ENCODE assay signal across 12 cellular contexts in genomic region chr6:82072113-82072512, GRCh38.
DNase-seq lines count a peak whose midpoint lies in the region; ATAC-seq and FAIRE-seq lines count a peak whose summit lies in the region.
"Had no signal": no experiment of that assay in that cellular context is flagged by ENCODE, and none has a peak within 500 bp of the region (broad histone marks: within the 10 kb centered on the region; RNA-seq: fewer than 3 reads in every experiment).

No MANE protein-coding gene starts in this region.

- no peak for ATAC-seq in natural killer cell treated with Interleukin-12 subunit alpha and Interleukin-12 subunit beta and Interleukin-15 and Interleukin-18, amount 100 ng/mL, for 72 hours
- ATAC-seq: left lobe of liver had no signal

- no peak for FAIRE-seq in small intestine (lab: Jason Lieb, UNC)

- no peak overlapping the region for H3K27ac ChIP-seq in small intestine (ENCODE audit: low read depth in 1 of 2, low read length in 1 of 2)
- H3K27ac ChIP-seq: dorsolateral prefrontal cortex had no signal

- no peak overlapping the region for H3K27ac Mint-ChIP-seq in T-helper 2 cell treated with Interferon-gamma antibody and Interleukin-4, amounts not matched to agents 5 μg/mL and 100 μg/mL, for 36 hours
- no peak overlapping the region for H3K27ac Mint-ChIP-seq in natural killer cell treated with Interleukin-12 subunit alpha and Interleukin-12 subunit beta and Interleukin-15 and Interleukin-18, amount 100 ng/mL, for 72 hours

- H3K4me1 Mint-ChIP-seq in T-helper 2 cell treated with Interferon-gamma antibody and Interleukin-4, amounts not matched to agents 5 μg/mL and 100 μg/mL, for 36 hours (ENCODE audit: low read depth) = no peaks in the 10 kb centered on the region
- H3K4me1 Mint-ChIP-seq in natural killer cell treated with Interleukin-12 subunit alpha and Interleukin-12 subunit beta and Interleukin-15 and Interleukin-18, amount 100 ng/mL, for 72 hours (ENCODE audit: low read depth in 2 of 2) = no peaks in the 10 kb centered on the region

- H3K4me3 Mint-ChIP-seq in T-helper 2 cell treated with Interferon-gamma antibody and Interleukin-4, amounts not matched to agents 5 μg/mL and 100 μg/mL, for 36 hours = no peak overlapping the region
- H3K4me3 Mint-ChIP-seq in natural killer cell treated with Interleukin-12 subunit alpha and Interleukin-12 subunit beta and Interleukin-15 and Interleukin-18, amount 100 ng/mL, for 72 hours = no peak overlapping the region

- H3K9me3 ChIP-seq in small intestine (ENCODE audit: control insufficient read depth, low read depth) = no peaks in the 10 kb centered on the region
- H3K9me3 ChIP-seq: BE2C had no signal

- DNase-seq in DMS 273 treated with DMSO at 0.1 percent for 48 hours (lab: John Stamatoyannopoulos, UW) = peak; percentile 83
- peak in 2 of 3 experiments; percentile 79 to 98 for DNase-seq in NCI-H1417 (lab: John Stamatoyannopoulos, UW)
- peak; percentile 98 for DNase-seq in NCI-H748 (lab: John Stamatoyannopoulos, UW; ENCODE audit: unreplicated experiment)
- peak; percentile 53 for DNase-seq in glomerular visceral epithelial cell (ENCODE audit: extremely low spot score)
- DNase-seq in A172 (ENCODE audit: low spot score) = no peak
- DNase-seq in T-helper 2 cell treated with Interferon-gamma antibody and Interleukin-4, amounts not matched to agents 5 μg/mL and 100 μg/mL, for 36 hours (ENCODE audit: low spot score) = no peak
- no peak for DNase-seq in natural killer cell treated with Interleukin-12 subunit alpha and Interleukin-12 subunit beta and Interleukin-15 and Interleukin-18, amount 100 ng/mL, for 72 hours (ENCODE audit: low spot score)
- DNase-seq in small intestine = no peak
- DNase-seq: activated naive CD4-positive, alpha-beta T cell treated with anti-CD3 and anti-CD28 coated beads, Interleukin-2, amount 50 U/mL, for 16 hours; BE2C; dorsolateral prefrontal cortex had no signal

- H3K27me3 Mint-ChIP-seq in T-helper 2 cell treated with Interferon-gamma antibody and Interleukin-4, amounts not matched to agents 5 μg/mL and 100 μg/mL, for 36 hours (ENCODE audit: low read depth) = no peaks in the 10 kb centered on the region
- H3K27me3 Mint-ChIP-seq in natural killer cell treated with Interleukin-12 subunit alpha and Interleukin-12 subunit beta and Interleukin-15 and Interleukin-18, amount 100 ng/mL, for 72 hours = no peaks in the 10 kb centered on the region

- no peaks in the 10 kb centered on the region for H3K9me3 Mint-ChIP-seq in T-helper 2 cell treated with Interferon-gamma antibody and Interleukin-4, amounts not matched to agents 5 μg/mL and 100 μg/mL, for 36 hours
- no peaks in the 10 kb centered on the region for H3K9me3 Mint-ChIP-seq in natural killer cell treated with Interleukin-12 subunit alpha and Interleukin-12 subunit beta and Interleukin-15 and Interleukin-18, amount 100 ng/mL, for 72 hours

- no peaks in the 10 kb centered on the region for H3K36me3 ChIP-seq in small intestine (ENCODE audit: control insufficient read depth in 2 of 2, insufficient read depth in 2 of 2, low read length in 2 of 2)
- H3K36me3 ChIP-seq: BE2C had no signal

- no peaks in the 10 kb centered on the region for H3K36me3 Mint-ChIP-seq in T-helper 2 cell treated with Interferon-gamma antibody and Interleukin-4, amounts not matched to agents 5 μg/mL and 100 μg/mL, for 36 hours (ENCODE audit: low read depth)
- no peaks in the 10 kb centered on the region for H3K36me3 Mint-ChIP-seq in natural killer cell treated with Interleukin-12 subunit alpha and Interleukin-12 subunit beta and Interleukin-15 and Interleukin-18, amount 100 ng/mL, for 72 hours

- 4 to 29% (median 13%) methylated on average over 1 of the region's 1 CpG for WGBS in small intestine, 3 donors

- H3K4me3 ChIP-seq in small intestine (ENCODE audit: low read depth in 1 of 2, low read length in 2 of 2) = no peak overlapping the region
- H3K4me3 ChIP-seq: dorsolateral prefrontal cortex had no signal

- H3K27me3 ChIP-seq in small intestine (ENCODE audit: control insufficient read depth in 2 of 2, insufficient read depth in 2 of 2, low read length in 2 of 2) = no peaks in the 10 kb centered on the region
- H3K27me3 ChIP-seq: BE2C, dorsolateral prefrontal cortex had no signal

- no peaks in the 10 kb centered on the region for H3K4me1 ChIP-seq in small intestine (ENCODE audit: control insufficient read depth in 2 of 2, insufficient read depth in 1 of 2, low read depth in 1 of 2, low read length in 1 of 2)
- H3K4me1 ChIP-seq: BE2C had no signal

Comparison
In these comparisons a context has a peak if more than half of its experiments do, and no peak if none do; other contexts are left out.
1. DNase-seq: peak in DMS 273 treated with DMSO at 0.1 percent for 48 hours (single experiment), NCI-H1417 (2 of 3), NCI-H748 (single experiment) and glomerular visceral epithelial cell (single experiment); none in A172 (single experiment), T-helper 2 cell treated with Interferon-gamma antibody and Interleukin-4, amounts not matched to agents 5 μg/mL and 100 μg/mL, for 36 hours (single experiment), natural killer cell treated with Interleukin-12 subunit alpha and Interleukin-12 subunit beta and Interleukin-15 and Interleukin-18, amount 100 ng/mL, for 72 hours (single experiment) and small intestine (single experiment).